ENCODE assay signal across 19 cellular contexts in genomic region chr22:30233582-30233981, GRCh38. TPM values are rescaled to one million over a fixed set of nuclear protein-coding genes. Genes with fewer than 3 reads are reported as not detected.
DNase-seq lines count a peak whose midpoint lies in the region; ATAC-seq and TF ChIP-seq lines count a peak whose summit lies in the region.
"Had no signal": no experiment of that assay in that cellular context is flagged by ENCODE, and none has a peak within 500 bp of the region (broad histone marks: within the 10 kb centered on the region; RNA-seq: fewer than 3 reads in every experiment).

No MANE protein-coding gene starts in this region.

- H3K4me2 ChIP-seq in PC-9 (no peak overlapping the region), neuronal stem cell (ENCODE audit: insufficient read depth, low read length, poor library complexity, severe bottlenecking) (no peak overlapping the region)

- H3F3A ChIP-seq in PC-9 (ENCODE audit: insufficient read depth, low read depth), result peaks cover 55% of the 10 kb centered on the region

- peaks cover 5% of the 10 kb centered on the region for H3K4me1 ChIP-seq in HEK293 (ENCODE audit: control insufficient read depth, insufficient read depth, low read length)
- H3K4me1 ChIP-seq in PC-9 (replicated peaks; ENCODE audit: insufficient read depth), result peaks cover 69% of the 10 kb centered on the region
- H3K4me1 ChIP-seq in neuronal stem cell (ENCODE audit: control insufficient read depth in 2 of 2, insufficient read depth in 1 of 2, low read depth in 1 of 2, low read length in 2 of 2), result peaks cover 25 to 30% of the 10 kb centered on the region in 2 donors

- no peaks in the 10 kb centered on the region for H3K9me2 ChIP-seq in PC-9 (ENCODE audit: insufficient read depth)

- CTCF ChIA-PET in HEK293 (lab: Yijun Ruan, JAX) (interaction anchor here (0.7 to 1.9 kb wide), 3 partner anchors 15 to 22 kb away, joined by 3 to 9 read pairs (median 3); no protein-coding TSS in a partner anchor), PC-9 (lab: Charles Lee) (no interaction called here)

- in situ Hi-C loops in brain microvascular endothelial cell (cut with HindIII; ENCODE audit: low pct_ligation_motif_present, low sequenced_read_pairs), result no loop called here

- peak overlapping the region; percentile 59 for H2BK15ac ChIP-seq in neuronal stem cell (ENCODE audit: low read length)

- H3K36me3 ChIP-seq in HEK293 (ENCODE audit: control insufficient read depth in 2 of 2, insufficient read depth in 1 of 2, low read length in 2 of 2), result no peaks in the 10 kb centered on the region
- H3K36me3 ChIP-seq in PC-9 (ENCODE audit: low read depth), result no peaks in the 10 kb centered on the region
- no peaks in the 10 kb centered on the region for H3K36me3 ChIP-seq in brain microvascular endothelial cell (replicated peaks)
- H3K36me3 ChIP-seq in neuronal stem cell (replicated peaks in 1 of 2; ENCODE audit: control insufficient read depth in 2 of 2, insufficient read depth in 2 of 2, low read length in 2 of 2), result no peaks in the 10 kb centered on the region
- H3K36me3 ChIP-seq: BLaER1 had no signal

- H2BK120ac ChIP-seq in neuronal stem cell (ENCODE audit: low read depth, low read length), result no peak overlapping the region

- no CpG with 5 or more reads among the region's 6 CpGs for WGBS in neuronal stem cell (ENCODE audit: extremely low coverage in 2 of 2, insufficient read length in 2 of 2, insufficient replicate concordance in 1 of 2), 2 donors

- no peaks in the 10 kb centered on the region for H3K9me3 ChIP-seq in HEK293 (ENCODE audit: control insufficient read depth, insufficient read depth, low read depth, low read length)
- H3K9me3 ChIP-seq in PC-9 (ENCODE audit: insufficient read depth, low read depth), result no peaks in the 10 kb centered on the region
- peaks cover 0 to 5% of the 10 kb centered on the region in 2 donors for H3K9me3 ChIP-seq in neuronal stem cell (replicated peaks in 1 of 2; ENCODE audit: control insufficient read depth in 2 of 2, insufficient read depth in 1 of 2, low read depth in 1 of 2, low read length in 2 of 2)
- H3K9me3 ChIP-seq: BLaER1, Caco-2 had no signal

- H4K91ac ChIP-seq in neuronal stem cell (ENCODE audit: low read depth, low read length, poor library complexity), result no peak overlapping the region

- no peak overlapping the region for H3K18ac ChIP-seq in neuronal stem cell (ENCODE audit: low read length)

- H2BK5ac ChIP-seq in neuronal stem cell (ENCODE audit: low read length), result no peak overlapping the region

- no peaks in the 10 kb centered on the region for H4K20me1 ChIP-seq in PC-9 (ENCODE audit: insufficient read depth)
- H4K20me1 ChIP-seq: BLaER1 had no signal

- no TSS peak for BruUV-seq in PC-9 (replicated peaks; lab: Mats Ljungman, UMichigan)

- ATAC-seq in GM18505 (IDR thresholded peaks at IDR 0.05; ENCODE audit: unreplicated experiment) (no peak), GM19395 (IDR thresholded peaks at IDR 0.05; ENCODE audit: unreplicated experiment) (no peak), HG02885 (IDR thresholded peaks at IDR 0.05; ENCODE audit: poor library complexity, unreplicated experiment) (no peak)
- ATAC-seq: K562 had no signal

- H3K14ac ChIP-seq in neuronal stem cell (ENCODE audit: low read length), result no peak overlapping the region

- no peaks in the 10 kb centered on the region for H3K79me2 ChIP-seq in PC-9 (ENCODE audit: low read depth)

- no peak for TF ChIP-seq CTCF in HEK293 (tag by site-specific recombination; IDR thresholded peaks at IDR 0.05)
- TF ChIP-seq CTCF in PC-9 (conservative IDR thresholded peaks at IDR 0.05), result no peak
- TF ChIP-seq CTCF in brain microvascular endothelial cell (IDR thresholded peaks at IDR 0.05; ENCODE audit: low read depth, low read length, missing control alignments), result no peak

- H3K79me1 ChIP-seq in neuronal stem cell (ENCODE audit: low read depth, low read length), result no peaks in the 10 kb centered on the region

- DNase-seq in PC-9 (no peak), brain microvascular endothelial cell (no peak), neuronal stem cell (ENCODE audit: low spot score) (no peak), AG08396 (ENCODE audit: low spot score) (no peak)
- DNase-seq: AML-193; Caco-2; CD8-positive, alpha-beta memory T cell; DMS53; GF-D8; GM23248 had no signal

- intact Hi-C loops in PC-9 (cut with micrococcal nuclease; ENCODE audit: unreplicated experiment), result no loop called here

- H3K4me3 ChIP-seq in HEK293 (ENCODE audit: low read depth, low read length) (no peak overlapping the region), PC-9 (no peak overlapping the region), brain microvascular endothelial cell (ENCODE audit: low read depth, low read length) (no peak overlapping the region), neuronal stem cell (ENCODE audit: low read length in 2 of 2) (no peak overlapping the region)
- H3K4me3 ChIP-seq: BLaER1, GM23248, K562 had no signal

- no peak overlapping the region for H3K4ac ChIP-seq in neuronal stem cell (ENCODE audit: low read length)

- H3K27me3 ChIP-seq in PC-9 (ENCODE audit: insufficient read depth, low read depth) (no peaks in the 10 kb centered on the region), brain microvascular endothelial cell (replicated peaks) (no peaks in the 10 kb centered on the region), neuronal stem cell (ENCODE audit: control insufficient read depth in 3 of 3, insufficient read depth in 3 of 3, low read depth in 1 of 3, low read length in 3 of 3) (no peaks in the 10 kb centered on the region)
- H3K27me3 ChIP-seq: BLaER1 had no signal

- TF ChIP-seq POLR2A in GM18505 (IDR thresholded peaks at IDR 0.05; ENCODE audit: borderline replicate concordance, extremely low read depth, insufficient read depth, insufficient read length), result no peak

- H3K27ac ChIP-seq in HEK293 (ENCODE audit: extremely low read depth, low read depth, low read length) (no peak overlapping the region), PC-9 (peak overlapping the region; percentile 95), brain microvascular endothelial cell (peak overlapping the region; percentile 7), neuronal stem cell (replicated peaks; ENCODE audit: low read length) (no peak overlapping the region)
- H3K27ac ChIP-seq: BLaER1, GM23248 had no signal

- H3K9ac ChIP-seq in neuronal stem cell (ENCODE audit: low read depth, low read length, poor library complexity), result no peak overlapping the region
- H3K9ac ChIP-seq: BLaER1, GM23248 had no signal

- POLR2A ChIA-PET in HEK293 (lab: Yijun Ruan, JAX) (interaction anchor here (0.6 kb wide), 1 partner anchor 544 kb away, joined by 3 read pairs; no protein-coding TSS in a partner anchor), PC-9 (lab: Charles Lee; ENCODE audit: unreplicated experiment) (no interaction called here)

- H4K8ac ChIP-seq in neuronal stem cell (ENCODE audit: low read depth, low read length), result no peak overlapping the region

- H2AFZ ChIP-seq in PC-9 (no peak overlapping the region), neuronal stem cell (ENCODE audit: low read length) (no peak overlapping the region)
- H2AFZ ChIP-seq: GM23248 had no signal

- no peak overlapping the region for H3K23ac ChIP-seq in neuronal stem cell (ENCODE audit: low read depth, low read length, poor library complexity)

- H2BK12ac ChIP-seq in neuronal stem cell (ENCODE audit: low read length), result no peak overlapping the region

- H2AK5ac ChIP-seq in neuronal stem cell (ENCODE audit: low read depth, low read length), result peak overlapping the region; percentile 74

TF ChIP-seq in HEK293, 187 proteins besides CTCF, POLR2A, EP300 and RAD21:
- TF ChIP-seq ZEB2 (tag by site-specific recombination; IDR thresholded peaks at IDR 0.05) (no peak), ZNF121 (tag by site-specific recombination; IDR thresholded peaks at IDR 0.05) (peak; percentile 74; the same call in 1 of the 2 replicates), ZNF768 (tag by site-specific recombination; IDR thresholded peaks at IDR 0.05) (no peak)

RNA-seq across cellular contexts. Expression of gene LIF, which starts 13.0 kb away (rescaled TPM):
- 17.2 and 17.4 TPM in 2 replicates for total RNA-seq in PC-9 (2021)
- 1.4 TPM for polyA plus RNA-seq in neuronal stem cell (2013, experiment 1 of 2)
- 1.4 TPM for polyA plus RNA-seq in neuronal stem cell (2013, experiment 2 of 2)
- polyA plus RNA-seq: CD8-positive, alpha-beta memory T cell had no signal

RNA-seq across cellular contexts. Expression of gene OSM, which starts 33.1 kb away (rescaled TPM):
- total RNA-seq in PC-9 (2021), result not detected in 2 replicates
- 0.01 TPM for polyA plus RNA-seq in neuronal stem cell (2013, experiment 1 of 2)
- 0.04 TPM for polyA plus RNA-seq in neuronal stem cell (2013, experiment 2 of 2)
- total RNA-seq: A673, Caco-2, GM23248, H7, HT1080, K562 had no signal
- polyA plus RNA-seq: GM23248 had no signal

RNA-seq across cellular contexts. Expression of gene CASTOR1, which starts 55.7 kb away (rescaled TPM):
- total RNA-seq in PC-9 (2021), result 10.6 and 11.1 TPM in 2 replicates
- 13.2 TPM for polyA plus RNA-seq in neuronal stem cell (2013, experiment 1 of 2)
- 14.0 TPM for polyA plus RNA-seq in neuronal stem cell (2013, experiment 2 of 2)

Comparison
In these comparisons a context has a peak if more than half of its experiments do, and no peak if none do; other contexts are left out.
1. H3K27ac ChIP-seq: peak in PC-9 (single experiment) and brain microvascular endothelial cell (single experiment); none in HEK293 (single experiment) and neuronal stem cell (single experiment).